In the genomic region with DNA sequence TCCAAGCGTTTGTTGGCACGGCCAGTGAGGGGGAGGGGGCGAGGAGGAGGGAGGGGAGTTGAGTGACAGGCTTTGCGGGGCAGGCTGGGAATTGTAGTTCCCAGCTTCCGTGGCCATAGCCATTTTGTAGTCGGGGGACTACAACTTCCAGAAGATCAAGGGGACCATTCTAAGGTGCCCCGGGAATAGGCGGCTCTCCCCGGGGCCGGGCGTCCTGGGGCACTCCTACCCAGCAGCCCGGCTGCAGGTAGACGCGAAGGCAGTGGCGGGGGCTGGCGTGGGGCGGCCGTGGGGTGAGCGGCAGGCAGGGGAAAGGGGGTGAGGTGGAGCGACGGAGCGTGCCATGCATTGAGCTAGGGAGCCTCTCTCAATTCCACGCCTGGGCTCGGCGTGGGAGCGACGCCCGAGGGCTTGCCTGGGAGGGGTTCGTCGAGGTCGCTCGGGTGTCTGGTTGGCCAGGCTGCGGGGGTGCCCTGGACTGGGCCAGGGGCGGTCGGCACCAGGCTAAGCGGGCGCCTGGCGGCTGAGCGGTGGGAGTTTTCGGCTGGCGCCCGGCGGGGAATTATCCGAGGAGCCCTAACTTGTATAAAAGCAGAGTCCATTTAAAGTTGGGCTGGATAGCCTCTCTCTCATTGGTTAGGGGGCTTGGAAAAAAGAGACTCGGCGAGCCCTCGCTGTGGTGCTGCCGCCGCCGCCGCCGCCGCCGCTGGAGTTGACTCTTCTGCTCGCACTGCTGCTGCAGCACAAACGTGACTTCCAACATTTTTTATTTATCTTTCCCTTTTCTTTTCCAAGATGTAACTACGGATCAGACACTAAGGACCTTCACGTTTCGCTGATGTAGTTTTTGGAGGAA, we compare ENCODE assay signal across 8 cellular contexts. TPM values are rescaled to one million over a fixed set of nuclear protein-coding genes. Genes with fewer than 3 reads are reported as not detected.
A peak's percentile ranks its signal among the peaks of the same experiment; 100 is the strongest.
DNase-seq lines count a peak whose midpoint lies in the region; ATAC-seq, FAIRE-seq and TF ChIP-seq lines count a peak whose summit lies in the region.

A gene (plus strand): TSS at position 709 of the 856 bp plus-strand sequence. CDS start 471 bp downstream, outside the sequence.

- ATAC-seq in HG02973 (IDR thresholded peaks at IDR 0.05; ENCODE audit: unreplicated experiment) (peak; percentile 43), right cardiac atrium (peak; percentile 91 to 92)

- intact Hi-C loops in ascending aorta (cut with DNase I): loop anchor here (2.0 to 10.0 kb wide), 7 partner anchors 229 to 1431 kb away; a partner anchor contains a TSS
- intact Hi-C loops in right cardiac atrium (cut with DNase I): loop anchor here in 1 of 4 donors (10.0 kb wide), 1 partner anchor 1031 kb away; no protein-coding TSS in a partner anchor
- intact Hi-C loops in uterus (cut with DNase I; ENCODE audit: low total_unique reads): no loop called here

- H3K36me3 Mint-ChIP-seq in T-helper 2 cell treated with Interferon-gamma antibody and Interleukin-4, amounts not matched to agents 5 μg/mL and 100 μg/mL, for 36 hours (ENCODE audit: low read depth): peaks cover 12% of the 10 kb centered on the region

- H3K9me3 Mint-ChIP-seq in T-helper 2 cell treated with Interferon-gamma antibody and Interleukin-4, amounts not matched to agents 5 μg/mL and 100 μg/mL, for 36 hours: no peaks in the 10 kb centered on the region

- peaks cover 3% of the 10 kb centered on the region for H3K27me3 Mint-ChIP-seq in T-helper 2 cell treated with Interferon-gamma antibody and Interleukin-4, amounts not matched to agents 5 μg/mL and 100 μg/mL, for 36 hours (ENCODE audit: low read depth)

- peak; percentile 93 for DNase-seq in GM18507 (ENCODE audit: extremely low spot score, insufficient read length, low read depth)
- DNase-seq in NCI-H2029 (lab: John Stamatoyannopoulos, UW): peak; percentile 99
- peak; percentile 93 for DNase-seq in T-helper 2 cell treated with Interferon-gamma antibody and Interleukin-4, amounts not matched to agents 5 μg/mL and 100 μg/mL, for 36 hours (ENCODE audit: low spot score)
- peak; percentile 94 to 99 for DNase-seq in ascending aorta (ENCODE audit: low spot score in 2 of 2)
- DNase-seq in right cardiac atrium: peak; percentile 99 to 100 (median 100)
- peak; percentile 98 for DNase-seq in putamen (ENCODE audit: low spot score)
- DNase-seq in uterus: peak; percentile 97 to 98

- H3K4me3 Mint-ChIP-seq in T-helper 2 cell treated with Interferon-gamma antibody and Interleukin-4, amounts not matched to agents 5 μg/mL and 100 μg/mL, for 36 hours: peak within 1 kb of the TSS; percentile 100

- H3K4me1 ChIP-seq in ascending aorta (peaks cover 0 to 8% of the 10 kb centered on the region in 2 donors), right cardiac atrium (ENCODE audit: control insufficient read depth, insufficient read depth, low read length) (no peaks in the 10 kb centered on the region), uterus (no peaks in the 10 kb centered on the region)

- H3K27ac Mint-ChIP-seq in T-helper 2 cell treated with Interferon-gamma antibody and Interleukin-4, amounts not matched to agents 5 μg/mL and 100 μg/mL, for 36 hours: peak within 1 kb of the TSS; percentile 98

- peaks cover 25% of the 10 kb centered on the region for H3K4me1 Mint-ChIP-seq in T-helper 2 cell treated with Interferon-gamma antibody and Interleukin-4, amounts not matched to agents 5 μg/mL and 100 μg/mL, for 36 hours (ENCODE audit: low read depth)

- peak; percentile 91 for FAIRE-seq in GM18507 (lab: Jason Lieb, UNC)

- H3K4me3 ChIP-seq in ascending aorta (peak within 1 kb of the TSS; percentile 95 to 96), right cardiac atrium (ENCODE audit: low read length) (peak within 1 kb of the TSS; percentile 89), uterus (peak within 1 kb of the TSS; percentile 78 to 87)

- no peak for TF ChIP-seq CTCF in ascending aorta (IDR thresholded peaks at IDR 0.05)
- peak in 2 of 4 experiments; percentile 2 to 17 for TF ChIP-seq CTCF in uterus (IDR thresholded peaks at IDR 0.05)

- H3K27me3 ChIP-seq in ascending aorta: no peaks in the 10 kb centered on the region
- H3K27me3 ChIP-seq in right cardiac atrium (ENCODE audit: control insufficient read depth, insufficient read depth): no peaks in the 10 kb centered on the region
- no peaks in the 10 kb centered on the region for H3K27me3 ChIP-seq in uterus

- no peaks in the 10 kb centered on the region for H3K9me3 ChIP-seq in ascending aorta
- H3K9me3 ChIP-seq in right cardiac atrium (ENCODE audit: control insufficient read depth, low read length): no peaks in the 10 kb centered on the region
- no peaks in the 10 kb centered on the region for H3K9me3 ChIP-seq in uterus

- no peaks in the 10 kb centered on the region for H3K36me3 ChIP-seq in ascending aorta
- no peaks in the 10 kb centered on the region for H3K36me3 ChIP-seq in uterus

- H3K27ac ChIP-seq in ascending aorta: peak within 1 kb of the TSS; percentile 92 to 94
- H3K27ac ChIP-seq in right cardiac atrium (ENCODE audit: low read length): peak within 1 kb of the TSS; percentile 95
- H3K27ac ChIP-seq in uterus: peak within 1 kb of the TSS; percentile 92 to 93

- peak; percentile 75 to 91 for TF ChIP-seq POLR2A in uterus (IDR thresholded peaks at IDR 0.05)

- WGBS in right cardiac atrium: under 1% methylated on average over 59 of the region's 59 CpGs

RNA-seq across cellular contexts. Expression of the gene that starts here (rescaled TPM):
- total RNA-seq in ascending aorta: 5.0 TPM
- total RNA-seq in right cardiac atrium: 10 to 100 TPM in 1 of 4 donors, 1 to 10 TPM in 3; 6.8 to 10.1 (median 9.4) TPM
- polyA plus RNA-seq in right cardiac atrium: 4.1 TPM
- total RNA-seq in uterus: 10 to 100 TPM in 2 of 4 donors, 1 to 10 TPM in 2; 2.6 to 15.8 (median 8.0) TPM

Comparison
In these comparisons a context has a peak if more than half of its experiments do, and no peak if none do; other contexts are left out.
1. Peak in every context shown above with its lines: DNase-seq, ATAC-seq, H3K4me3 ChIP-seq and H3K27ac ChIP-seq.